In the genomic region with DNA sequence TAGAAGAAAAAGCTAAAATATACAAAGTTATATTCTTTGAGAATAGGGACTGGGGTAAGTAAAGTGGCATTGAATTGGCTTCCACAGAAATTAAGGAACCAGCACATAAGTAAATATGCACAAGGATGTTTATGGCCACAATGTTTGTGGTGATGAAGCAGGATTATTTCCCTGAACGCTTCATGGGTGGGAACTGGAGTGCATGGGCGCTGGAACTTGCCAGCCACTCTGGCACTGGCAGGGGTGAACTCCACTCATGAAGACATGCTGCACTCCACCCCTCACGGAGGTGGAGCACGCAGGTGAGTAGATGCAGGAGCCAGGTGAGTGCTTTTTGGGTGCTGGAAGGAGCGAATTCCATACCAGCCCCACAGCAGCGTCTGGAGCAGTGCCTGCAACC, we compare ENCODE assay signal across 18 cellular contexts.
A peak's percentile ranks its signal among the peaks of the same experiment; 100 is the strongest.
DNase-seq lines count a peak whose midpoint lies in the region; ATAC-seq and FAIRE-seq lines count a peak whose summit lies in the region.
"Had no signal": no experiment of that assay in that cellular context is flagged by ENCODE, and none has a peak within 500 bp of the region (broad histone marks: within the 10 kb centered on the region; RNA-seq: fewer than 3 reads in every experiment).

No MANE protein-coding gene starts in this region.

- peaks cover 15% of the 10 kb centered on the region for H3K36me3 Mint-ChIP-seq in activated naive CD4-positive, alpha-beta T cell treated with anti-CD3 and anti-CD28 coated beads for 36 hours (ENCODE audit: low read depth)
- peaks cover 12% of the 10 kb centered on the region for H3K36me3 Mint-ChIP-seq in T-helper 17 cell (ENCODE audit: low read depth)
- H3K36me3 Mint-ChIP-seq in stimulated activated memory B cell treated with anti-CD40 and anti-IgM and Interleukin-4, amounts not matched to agents 10 μg/mL and 1 μg/mL and 100 μg/mL, for 72 hours = peaks cover 70% of the 10 kb centered on the region

- no peaks in the 10 kb centered on the region for H3K9me3 Mint-ChIP-seq in activated naive CD4-positive, alpha-beta T cell treated with anti-CD3 and anti-CD28 coated beads for 36 hours
- H3K9me3 Mint-ChIP-seq in stimulated activated memory B cell treated with anti-CD40 and anti-IgM and Interleukin-4, amounts not matched to agents 10 μg/mL and 1 μg/mL and 100 μg/mL, for 72 hours = no peaks in the 10 kb centered on the region

- intact Hi-C loops in activated naive CD4-positive, alpha-beta T cell treated with anti-CD3 and anti-CD28 coated beads for 36 hours (cut with micrococcal nuclease) = no loop called here
- intact Hi-C loops in left colon (cut with DNase I, micrococcal nuclease) = no loop called here

- no peak overlapping the region for H3K4me3 Mint-ChIP-seq in activated naive CD4-positive, alpha-beta T cell treated with anti-CD3 and anti-CD28 coated beads for 36 hours
- peak overlapping the region; percentile 64 for H3K4me3 Mint-ChIP-seq in T-helper 17 cell
- no peak overlapping the region for H3K4me3 Mint-ChIP-seq in stimulated activated memory B cell treated with anti-CD40 and anti-IgM and Interleukin-4, amounts not matched to agents 10 μg/mL and 1 μg/mL and 100 μg/mL, for 72 hours

- in situ Hi-C loops in KBM-7 (cut with MboI; ENCODE audit: low pct_unique_long_range_greater_than_20kb, low sequenced_read_pairs) = no loop called here

- H3K27me3 Mint-ChIP-seq in activated naive CD4-positive, alpha-beta T cell treated with anti-CD3 and anti-CD28 coated beads for 36 hours (ENCODE audit: low read depth) = no peaks in the 10 kb centered on the region
- H3K27me3 Mint-ChIP-seq in T-helper 17 cell = no peaks in the 10 kb centered on the region
- H3K27me3 Mint-ChIP-seq in stimulated activated memory B cell treated with anti-CD40 and anti-IgM and Interleukin-4, amounts not matched to agents 10 μg/mL and 1 μg/mL and 100 μg/mL, for 72 hours = no peaks in the 10 kb centered on the region

- H3K4me1 Mint-ChIP-seq in activated naive CD4-positive, alpha-beta T cell treated with anti-CD3 and anti-CD28 coated beads for 36 hours (ENCODE audit: low read depth) = peaks cover 84% of the 10 kb centered on the region
- peaks cover 65% of the 10 kb centered on the region for H3K4me1 Mint-ChIP-seq in T-helper 17 cell
- peaks cover 76% of the 10 kb centered on the region for H3K4me1 Mint-ChIP-seq in stimulated activated memory B cell treated with anti-CD40 and anti-IgM and Interleukin-4, amounts not matched to agents 10 μg/mL and 1 μg/mL and 100 μg/mL, for 72 hours

- CTCF ChIA-PET in activated naive CD4-positive, alpha-beta T cell treated with anti-CD3 and anti-CD28 coated beads for 36 hours (lab: Charles Lee) = interaction anchor here (0.7 to 2.2 kb wide), 7 partner anchors 8 to 209 kb away, joined by 3 to 6 read pairs (median 3); no protein-coding TSS in a partner anchor

- peak overlapping the region; percentile 15 for H3K27ac Mint-ChIP-seq in activated naive CD4-positive, alpha-beta T cell treated with anti-CD3 and anti-CD28 coated beads for 36 hours
- peak overlapping the region; percentile 98 for H3K27ac Mint-ChIP-seq in T-helper 17 cell
- H3K27ac Mint-ChIP-seq in stimulated activated memory B cell treated with anti-CD40 and anti-IgM and Interleukin-4, amounts not matched to agents 10 μg/mL and 1 μg/mL and 100 μg/mL, for 72 hours = peak overlapping the region; percentile 80

- FAIRE-seq in frontal cortex (lab: Jason Lieb, UNC) = no peak
- FAIRE-seq: A204.1 had no signal

- no peak for DNase-seq in activated naive CD4-positive, alpha-beta T cell treated with anti-CD3 and anti-CD28 coated beads for 36 hours
- no peak for DNase-seq in activated naive CD4-positive, alpha-beta T cell treated with Interleukin-2 at 50 U/mL for 16 hours
- no peak for DNase-seq in T-helper 17 cell
- no peak for DNase-seq in left colon
- DNase-seq in KBM-7 = no peak
- no peak for DNase-seq in frontal cortex (ENCODE audit: low spot score in 2 of 2)
- no peak for DNase-seq in stimulated activated CD4-positive, alpha-beta T cell treated with anti-CD3 and anti-CD28 coated beads, Interleukin-1b, Interleukin-23, amount 100 ng/mL, for 48 hours
- DNase-seq: DMS 273 treated with DMSO at 0.1 percent for 48 hours, H7, MG63, NCI-H1092, NCI-H146, NCI-H2107, NCI-H226, NCI-H526, SHP77 treated with DMSO at 0.1 percent for 48 hours had no signal

- ATAC-seq in T-helper 17 cell (no peak), left colon (peak; percentile 89)
- ATAC-seq in stimulated activated memory B cell treated with anti-CD40 and anti-IgM and Interleukin-4, amounts not matched to agents 10 μg/mL and 1 μg/mL and 100 μg/mL, for 72 hours = no peak

- H3K9me3 ChIP-seq in T-helper 17 cell (ENCODE audit: control insufficient read depth, low read length, poor library complexity, severe bottlenecking) = no peaks in the 10 kb centered on the region
- H3K9me3 ChIP-seq: MG63 had no signal

Comparison
In these comparisons a context has a peak if more than half of its experiments do, and no peak if none do; other contexts are left out.
1. H3K27ac Mint-ChIP-seq: peak in every context shown above with its lines; median percentile 98 in T-helper 17 cell; 80 in stimulated activated memory B cell treated with anti-CD40 and anti-IgM and Interleukin-4, amounts not matched to agents 10 μg/mL and 1 μg/mL and 100 μg/mL, for 72 hours; 15 in activated naive CD4-positive, alpha-beta T cell treated with anti-CD3 and anti-CD28 coated beads for 36 hours.